Comparison of ENCODE assay signal across 2 cellular contexts in the genomic region with DNA sequence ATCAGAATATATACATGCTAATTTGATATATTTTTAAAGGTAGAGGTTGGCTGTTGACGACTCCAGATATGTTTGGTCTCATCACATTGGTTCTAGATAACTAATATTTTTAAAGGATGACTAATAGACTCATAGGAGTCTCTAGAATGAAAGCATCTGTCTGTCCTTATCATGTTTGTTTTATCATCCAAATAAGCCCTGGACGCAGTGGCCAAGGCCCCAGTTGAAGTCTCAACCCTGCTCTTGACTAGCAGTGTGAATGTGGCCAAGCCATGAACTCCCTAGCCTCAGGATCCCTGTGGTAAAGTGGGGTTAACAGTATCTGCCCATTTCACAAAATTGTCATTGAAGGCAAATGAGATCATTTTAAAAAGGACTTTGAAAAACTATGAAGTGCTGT.
TF ChIP-seq lines count a peak whose summit lies in the region.

No MANE protein-coding gene starts in this region.

TF ChIP-seq in SK-N-SH, 30 proteins besides CTCF, POLR2A, EP300 and RAD21 (continued from another document):
- peak; percentile 18; the same call in 1 of the 2 replicates for TF ChIP-seq NFIC (IDR thresholded peaks at IDR 0.05; ENCODE audit: borderline replicate concordance)
- no peak for TF ChIP-seq NRF1 (IDR thresholded peaks at IDR 0.05; ENCODE audit: low read depth, low read length)
- peak; percentile 70 for TF ChIP-seq TCF12 (IDR thresholded peaks at IDR 0.05)
- TF ChIP-seq, protein P1, sequence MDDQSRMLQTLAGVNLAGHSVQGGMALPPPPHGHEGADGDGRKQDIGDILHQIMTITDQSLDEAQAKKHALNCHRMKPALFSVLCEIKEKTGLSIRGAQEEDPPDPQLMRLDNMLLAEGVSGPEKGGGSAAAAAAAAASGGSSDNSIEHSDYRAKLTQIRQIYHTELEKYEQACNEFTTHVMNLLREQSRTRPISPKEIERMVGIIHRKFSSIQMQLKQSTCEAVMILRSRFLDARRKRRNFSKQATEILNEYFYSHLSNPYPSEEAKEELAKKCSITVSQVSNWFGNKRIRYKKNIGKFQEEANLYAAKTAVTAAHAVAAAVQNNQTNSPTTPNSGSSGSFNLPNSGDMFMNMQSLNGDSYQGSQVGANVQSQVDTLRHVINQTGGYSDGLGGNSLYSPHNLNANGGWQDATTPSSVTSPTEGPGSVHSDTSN (IDR thresholded peaks at IDR 0.05): peak; percentile 22; the same call in 1 of the 2 replicates
- TF ChIP-seq, protein P2, sequence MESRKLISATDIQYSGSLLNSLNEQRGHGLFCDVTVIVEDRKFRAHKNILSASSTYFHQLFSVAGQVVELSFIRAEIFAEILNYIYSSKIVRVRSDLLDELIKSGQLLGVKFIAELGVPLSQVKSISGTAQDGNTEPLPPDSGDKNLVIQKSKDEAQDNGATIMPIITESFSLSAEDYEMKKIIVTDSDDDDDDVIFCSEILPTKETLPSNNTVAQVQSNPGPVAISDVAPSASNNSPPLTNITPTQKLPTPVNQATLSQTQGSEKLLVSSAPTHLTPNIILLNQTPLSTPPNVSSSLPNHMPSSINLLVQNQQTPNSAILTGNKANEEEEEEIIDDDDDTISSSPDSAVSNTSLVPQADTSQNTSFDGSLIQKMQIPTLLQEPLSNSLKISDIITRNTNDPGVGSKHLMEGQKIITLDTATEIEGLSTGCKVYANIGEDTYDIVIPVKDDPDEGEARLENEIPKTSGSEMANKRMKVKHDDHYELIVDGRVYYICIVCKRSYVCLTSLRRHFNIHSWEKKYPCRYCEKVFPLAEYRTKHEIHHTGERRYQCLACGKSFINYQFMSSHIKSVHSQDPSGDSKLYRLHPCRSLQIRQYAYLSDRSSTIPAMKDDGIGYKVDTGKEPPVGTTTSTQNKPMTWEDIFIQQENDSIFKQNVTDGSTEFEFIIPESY (IDR thresholded peaks at IDR 0.05; ENCODE audit: borderline replicate concordance, low read depth): no peak
- TF ChIP-seq FOSL2 (IDR thresholded peaks at IDR 0.05; ENCODE audit: borderline replicate concordance, low read depth): peak; percentile 23; the same call in 1 of the 2 replicates
- TF ChIP-seq, protein P3, sequence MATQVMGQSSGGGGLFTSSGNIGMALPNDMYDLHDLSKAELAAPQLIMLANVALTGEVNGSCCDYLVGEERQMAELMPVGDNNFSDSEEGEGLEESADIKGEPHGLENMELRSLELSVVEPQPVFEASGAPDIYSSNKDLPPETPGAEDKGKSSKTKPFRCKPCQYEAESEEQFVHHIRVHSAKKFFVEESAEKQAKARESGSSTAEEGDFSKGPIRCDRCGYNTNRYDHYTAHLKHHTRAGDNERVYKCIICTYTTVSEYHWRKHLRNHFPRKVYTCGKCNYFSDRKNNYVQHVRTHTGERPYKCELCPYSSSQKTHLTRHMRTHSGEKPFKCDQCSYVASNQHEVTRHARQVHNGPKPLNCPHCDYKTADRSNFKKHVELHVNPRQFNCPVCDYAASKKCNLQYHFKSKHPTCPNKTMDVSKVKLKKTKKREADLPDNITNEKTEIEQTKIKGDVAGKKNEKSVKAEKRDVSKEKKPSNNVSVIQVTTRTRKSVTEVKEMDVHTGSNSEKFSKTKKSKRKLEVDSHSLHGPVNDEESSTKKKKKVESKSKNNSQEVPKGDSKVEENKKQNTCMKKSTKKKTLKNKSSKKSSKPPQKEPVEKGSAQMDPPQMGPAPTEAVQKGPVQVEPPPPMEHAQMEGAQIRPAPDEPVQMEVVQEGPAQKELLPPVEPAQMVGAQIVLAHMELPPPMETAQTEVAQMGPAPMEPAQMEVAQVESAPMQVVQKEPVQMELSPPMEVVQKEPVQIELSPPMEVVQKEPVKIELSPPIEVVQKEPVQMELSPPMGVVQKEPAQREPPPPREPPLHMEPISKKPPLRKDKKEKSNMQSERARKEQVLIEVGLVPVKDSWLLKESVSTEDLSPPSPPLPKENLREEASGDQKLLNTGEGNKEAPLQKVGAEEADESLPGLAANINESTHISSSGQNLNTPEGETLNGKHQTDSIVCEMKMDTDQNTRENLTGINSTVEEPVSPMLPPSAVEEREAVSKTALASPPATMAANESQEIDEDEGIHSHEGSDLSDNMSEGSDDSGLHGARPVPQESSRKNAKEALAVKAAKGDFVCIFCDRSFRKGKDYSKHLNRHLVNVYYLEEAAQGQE (IDR thresholded peaks at IDR 0.05; ENCODE audit: low read depth, low read length): no peak
TF ChIP-seq in SK-N-SH: peak in this region for 5.

TF ChIP-seq in liver, 16 proteins besides CTCF, POLR2A, EP300 and RAD21 (continued from another document):
- TF ChIP-seq, protein P4, sequence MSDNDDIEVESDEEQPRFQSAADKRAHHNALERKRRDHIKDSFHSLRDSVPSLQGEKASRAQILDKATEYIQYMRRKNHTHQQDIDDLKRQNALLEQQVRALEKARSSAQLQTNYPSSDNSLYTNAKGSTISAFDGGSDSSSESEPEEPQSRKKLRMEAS (IDR thresholded peaks at IDR 0.05): peak; percentile 16
- TF ChIP-seq RXRA (IDR thresholded peaks at IDR 0.05) (peak in 1 of 2 donors; percentile 34), FOXA2 (IDR thresholded peaks at IDR 0.05) (no peak), HNF4A (conservative IDR thresholded peaks at IDR 0.05) (peak in 1 of 2 donors; percentile 23), TAF1 (conservative IDR thresholded peaks at IDR 0.05) (no peak), HNF4G (IDR thresholded peaks at IDR 0.05) (no peak), NR2F2 (IDR thresholded peaks at IDR 0.05) (no peak), FOXA1 (IDR thresholded peaks at IDR 0.05) (no peak), SP1 (IDR thresholded peaks at IDR 0.05) (no peak), GABPA (IDR thresholded peaks at IDR 0.05 in 1 of 2, conservative IDR thresholded peaks at IDR 0.05 in 1 of 2) (no peak), YY1 (IDR thresholded peaks at IDR 0.05) (no peak)
- TF ChIP-seq, protein P5, sequence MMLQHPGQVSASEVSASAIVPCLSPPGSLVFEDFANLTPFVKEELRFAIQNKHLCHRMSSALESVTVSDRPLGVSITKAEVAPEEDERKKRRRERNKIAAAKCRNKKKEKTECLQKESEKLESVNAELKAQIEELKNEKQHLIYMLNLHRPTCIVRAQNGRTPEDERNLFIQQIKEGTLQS (IDR thresholded peaks at IDR 0.05): no peak
- TF ChIP-seq, protein P2 (IDR thresholded peaks at IDR 0.05): no peak
- TF ChIP-seq, protein P3 (IDR thresholded peaks at IDR 0.05): peak; percentile 24
